Comparison of ENCODE assay signal across 31 cellular contexts in the genomic region with DNA sequence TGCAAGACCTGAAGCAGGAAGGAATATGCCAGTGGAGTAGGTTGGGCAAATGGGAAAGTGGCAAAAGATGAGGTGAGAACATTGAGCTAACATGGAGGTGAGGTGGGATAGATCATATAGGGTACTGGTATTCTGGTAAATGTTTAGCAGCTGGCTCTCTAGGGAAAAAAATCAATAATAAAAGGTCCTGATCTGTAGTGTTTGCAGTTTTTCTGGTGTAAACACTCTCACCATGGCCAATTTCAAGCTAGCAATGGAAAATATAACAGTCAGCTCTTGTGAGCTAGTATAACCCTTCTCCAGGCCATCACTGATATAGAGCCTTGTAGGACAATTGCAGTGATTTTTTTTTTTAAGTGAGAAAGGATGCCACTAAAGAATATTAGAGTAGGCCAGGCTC.
"Had no signal": no experiment of that assay in that cellular context is flagged by ENCODE, and none has a peak within 500 bp of the region (broad histone marks: within the 10 kb centered on the region; RNA-seq: fewer than 3 reads in every experiment).

No MANE protein-coding gene starts in this region.

- H3K4me1 ChIP-seq: SJCRH30 had no signal

- H3K27ac ChIP-seq: KMS-11, PC-9, RWPE1, SJCRH30, SK-N-MC had no signal

- H3K4me3 ChIP-seq: PC-9, SJCRH30, SK-N-MC had no signal

- H3K9me3 ChIP-seq: SJCRH30 had no signal

- H3K27me3 ChIP-seq: SJCRH30 had no signal

- FAIRE-seq: RCC 7860 had no signal

- H2AFZ ChIP-seq: PC-9 had no signal

- H3K9ac ChIP-seq: KMS-11 had no signal

- ATAC-seq: Panc1, Right ventricle myocardium inferior, SK-N-SH treated with all-trans-retinoic acid at 6 μM for 48 hours had no signal

- DNase-seq: Kasumi-1, MM.1S, MV-4-11, NCI-H1092, NCI-H1105, NCI-H1417 treated with DMSO at 0.1 percent for 48 hours, NCI-H1436 treated with DMSO at 0.1 percent for 48 hours, NCI-H1694 treated with DMSO at 0.1 percent for 48 hours, NCI-H187 treated with DMSO at 0.1 percent for 48 hours, NCI-H2029, NCI-H2081, NCI-H2171 treated with DMSO at 0.1 percent for 48 hours, NCI-H2227 treated with DMSO at 0.1 percent for 48 hours, NCI-H345, NCI-H446, NCI-H510A treated with DMSO at 0.1 percent for 48 hours, NCI-H524 treated with DMSO at 0.1 percent for 48 hours, NCI-H526 treated with DMSO at 0.1 percent for 48 hours, NCI-H774, PC-9, SHP77, SIG-M5, SJCRH30, T-helper 1 cell had no signal

- H3K4me2 ChIP-seq: KMS-11, PC-9 had no signal
